Comparison of ENCODE assay signal across 12 cellular contexts in the genomic region with DNA sequence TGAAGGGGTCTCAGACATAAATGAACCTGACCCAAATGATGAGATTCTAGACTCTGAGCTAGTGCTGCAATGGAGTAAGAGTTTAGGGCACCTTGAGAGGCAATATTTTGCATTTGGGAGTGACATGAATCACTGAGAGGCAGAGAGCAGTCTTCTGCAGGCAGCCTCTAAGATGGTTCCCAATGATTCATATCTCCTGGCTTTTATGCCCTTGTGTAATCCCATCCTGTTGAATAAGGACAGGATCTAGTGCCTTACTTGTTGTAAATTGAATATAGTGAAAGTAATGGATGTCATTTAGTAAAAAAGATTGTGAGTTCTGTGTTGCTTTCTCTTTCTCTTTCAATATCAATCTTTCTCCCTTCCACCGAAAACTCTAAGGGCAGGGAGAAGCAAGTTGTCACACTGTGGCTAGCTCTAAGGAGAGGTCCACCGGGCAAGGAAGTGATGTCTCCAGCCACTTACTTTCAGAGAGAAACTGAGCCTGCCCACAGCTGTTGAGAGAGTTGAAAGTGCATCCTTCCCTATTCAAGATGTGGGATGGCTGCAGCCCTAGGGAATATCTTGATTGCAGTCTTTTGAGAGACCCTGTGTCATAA.
DNase-seq lines count a peak whose midpoint lies in the region; ATAC-seq, FAIRE-seq and TF ChIP-seq lines count a peak whose summit lies in the region.
"Had no signal": no experiment of that assay in that cellular context is flagged by ENCODE, and none has a peak within 500 bp of the region (broad histone marks: within the 10 kb centered on the region; RNA-seq: fewer than 3 reads in every experiment).

No MANE protein-coding gene starts in this region.

- POLR2A ChIA-PET in CD8-positive, alpha-beta T cell (lab: Charles Lee): interaction anchor here (1.0 to 1.3 kb wide), 2 partner anchors 9 to 27 kb away, joined by 3 to 4 read pairs; no protein-coding TSS in a partner anchor

- H3K4me3 Mint-ChIP-seq in CD8-positive, alpha-beta T cell: peak overlapping the region; percentile 55
- no peak overlapping the region for H3K4me3 Mint-ChIP-seq in astrocyte (ENCODE audit: unreplicated experiment)
- H3K4me3 Mint-ChIP-seq in Calu3 (ENCODE audit: low read depth, unreplicated experiment): no peak overlapping the region
- H3K4me3 Mint-ChIP-seq: nephron had no signal

- H4K20me1 ChIP-seq in astrocyte (ENCODE audit: insufficient read depth, low read length): no peaks in the 10 kb centered on the region

- DNase-seq in CD8-positive, alpha-beta T cell: no peak
- peak; percentile 44 for DNase-seq in astrocyte (ENCODE audit: low read depth)
- DNase-seq in mesenchymal stem cell: peak; percentile 64
- DNase-seq in Calu3: no peak
- no peak for DNase-seq in cerebellum (ENCODE audit: low spot score)
- DNase-seq: adrenal gland, DMS79 had no signal

- H2AFZ ChIP-seq in astrocyte (ENCODE audit: low read depth, low read length) (no peak overlapping the region), mesenchymal stem cell (ENCODE audit: low read depth, low read length) (no peak overlapping the region)

- no peak overlapping the region for H2BK5ac ChIP-seq in mesenchymal stem cell (ENCODE audit: low read depth, low read length, poor library complexity, severe bottlenecking)

- peak overlapping the region; percentile 86 to 87 for H2BK12ac ChIP-seq in mesenchymal stem cell (ENCODE audit: low read length in 2 of 2)

- peaks cover 6% of the 10 kb centered on the region for H3K9me3 ChIP-seq in CD8-positive, alpha-beta T cell (ENCODE audit: low read length)
- H3K9me3 ChIP-seq in astrocyte (ENCODE audit: insufficient read depth, low read depth, low read length) (peaks cover 6% of the 10 kb centered on the region), mesenchymal stem cell (ENCODE audit: control insufficient read depth, low read length) (peaks cover 14% of the 10 kb centered on the region)

- H3K4me1 ChIP-seq in CD8-positive, alpha-beta T cell (ENCODE audit: insufficient read depth, low read length): peaks cover 25% of the 10 kb centered on the region
- H3K4me1 ChIP-seq in astrocyte (ENCODE audit: insufficient read depth, low read length): peaks cover 9% of the 10 kb centered on the region
- H3K4me1 ChIP-seq in mesenchymal stem cell (ENCODE audit: control insufficient read depth, insufficient read depth, low read depth, low read length): peaks cover 1% of the 10 kb centered on the region
- H3K4me1 ChIP-seq: adrenal gland had no signal

- peak; percentile 55 for FAIRE-seq in astrocyte (lab: Jason Lieb, UNC)
- FAIRE-seq: frontal cortex had no signal

- H3K79me1 ChIP-seq in mesenchymal stem cell (replicated peaks; ENCODE audit: low read length, poor library complexity, severe bottlenecking): no peaks in the 10 kb centered on the region

- intact Hi-C loops in CD8-positive, alpha-beta T cell (cut with DNase I, micrococcal nuclease): no loop called here
- intact Hi-C loops in Calu3 (cut with micrococcal nuclease; ENCODE audit: unreplicated experiment): no loop called here

- H3K27ac ChIP-seq in CD8-positive, alpha-beta T cell (ENCODE audit: low read depth, low read length): no peak overlapping the region
- H3K27ac ChIP-seq in astrocyte (ENCODE audit: low read depth, low read length) (no peak overlapping the region), mesenchymal stem cell (ENCODE audit: low read length, poor library complexity, severe bottlenecking) (no peak overlapping the region)

- peak overlapping the region in 1 of 2 experiments; percentile 80 for H3K18ac ChIP-seq in mesenchymal stem cell (ENCODE audit: low read depth in 1 of 2, low read length in 2 of 2)

- H3K4me1 Mint-ChIP-seq in CD8-positive, alpha-beta T cell (ENCODE audit: low read depth): peaks cover 17% of the 10 kb centered on the region
- H3K4me1 Mint-ChIP-seq in astrocyte (ENCODE audit: low read depth, unreplicated experiment): peaks cover 9% of the 10 kb centered on the region
- H3K4me1 Mint-ChIP-seq in Calu3 (ENCODE audit: low read depth, unreplicated experiment): peaks cover 2% of the 10 kb centered on the region
- H3K4me1 Mint-ChIP-seq: nephron had no signal

- no peak overlapping the region for H4K91ac ChIP-seq in mesenchymal stem cell (ENCODE audit: low read length)

- H3K27me3 Mint-ChIP-seq in CD8-positive, alpha-beta T cell (ENCODE audit: low read depth): no peaks in the 10 kb centered on the region
- H3K27me3 Mint-ChIP-seq in astrocyte (ENCODE audit: low read depth, unreplicated experiment): no peaks in the 10 kb centered on the region
- no peaks in the 10 kb centered on the region for H3K27me3 Mint-ChIP-seq in Calu3 (ENCODE audit: unreplicated experiment)

- no peaks in the 10 kb centered on the region for H3K27me3 ChIP-seq in CD8-positive, alpha-beta T cell (ENCODE audit: insufficient read depth, low read length)
- no peaks in the 10 kb centered on the region for H3K27me3 ChIP-seq in astrocyte (ENCODE audit: insufficient read depth, low read length)
- no peaks in the 10 kb centered on the region for H3K27me3 ChIP-seq in mesenchymal stem cell (ENCODE audit: control insufficient read depth in 1 of 2, insufficient read depth in 1 of 2, low read length in 2 of 2)
- H3K27me3 ChIP-seq: adrenal gland had no signal

- no peak for TF ChIP-seq CTCF in CD8-positive, alpha-beta T cell (IDR thresholded peaks at IDR 0.05)
- no peak for TF ChIP-seq CTCF in astrocyte (IDR thresholded peaks at IDR 0.05; ENCODE audit: insufficient read depth, low read depth, low read length)
- TF ChIP-seq CTCF in Calu3 (IDR thresholded peaks at IDR 0.05; ENCODE audit: unreplicated experiment): no peak

- peak overlapping the region in 1 of 2 experiments; percentile 70 for H3K23ac ChIP-seq in mesenchymal stem cell (ENCODE audit: low read length in 2 of 2)

- no TSS peak for BruUV-seq in Calu3 (replicated peaks; lab: Mats Ljungman, UMichigan)

- no peak overlapping the region for H4K8ac ChIP-seq in mesenchymal stem cell (ENCODE audit: low read length)

- no peak overlapping the region for H3K14ac ChIP-seq in mesenchymal stem cell (ENCODE audit: low read length in 2 of 2)

- H3K79me2 ChIP-seq in astrocyte (ENCODE audit: insufficient read depth, low read length): no peaks in the 10 kb centered on the region

- H3K4me2 ChIP-seq in astrocyte (ENCODE audit: low read length) (no peak overlapping the region), mesenchymal stem cell (ENCODE audit: low read length, poor library complexity, severe bottlenecking) (no peak overlapping the region)

- 100% methylated on average over 2 of the region's 2 CpGs for WGBS in mesenchymal stem cell

- ATAC-seq in CD8-positive, alpha-beta T cell: no peak
- ATAC-seq in HG03442 (IDR thresholded peaks at IDR 0.05; ENCODE audit: unreplicated experiment): peak; percentile 47
- ATAC-seq in HG03139 (IDR thresholded peaks at IDR 0.05; ENCODE audit: unreplicated experiment): no peak
- no peak for ATAC-seq in HG03565 (IDR thresholded peaks at IDR 0.05; ENCODE audit: unreplicated experiment)

- CTCF ChIA-PET in CD8-positive, alpha-beta T cell (lab: Charles Lee): interaction anchor here (0.7 to 1.1 kb wide), 2 partner anchors 36 to 134 kb away, joined by 3 read pairs; no protein-coding TSS in a partner anchor
- CTCF ChIA-PET in Calu3 (lab: Charles Lee): no interaction called here

- H3K36me3 ChIP-seq in CD8-positive, alpha-beta T cell (ENCODE audit: insufficient read depth, low read length): no peaks in the 10 kb centered on the region
- H3K36me3 ChIP-seq in astrocyte (ENCODE audit: insufficient read depth, low read length) (no peaks in the 10 kb centered on the region), mesenchymal stem cell (ENCODE audit: control insufficient read depth in 1 of 2, insufficient read depth in 2 of 2, low read depth in 1 of 2, low read length in 2 of 2) (no peaks in the 10 kb centered on the region)
- H3K36me3 ChIP-seq: adrenal gland had no signal

- H2BK15ac ChIP-seq in mesenchymal stem cell (ENCODE audit: low read depth, poor library complexity, severe bottlenecking): no peak overlapping the region

- peak overlapping the region; percentile 4 for H3K27ac Mint-ChIP-seq in CD8-positive, alpha-beta T cell
- H3K27ac Mint-ChIP-seq in astrocyte (ENCODE audit: unreplicated experiment) (no peak overlapping the region), Calu3 (ENCODE audit: unreplicated experiment) (no peak overlapping the region)
- H3K27ac Mint-ChIP-seq: nephron had no signal

- no peak overlapping the region for H2AK5ac ChIP-seq in mesenchymal stem cell (ENCODE audit: low read length, severe bottlenecking)

- H3K4ac ChIP-seq in mesenchymal stem cell (ENCODE audit: low read depth in 1 of 2, low read length in 2 of 2): peak overlapping the region in 1 of 2 experiments; percentile 41

- no peak overlapping the region for H2BK120ac ChIP-seq in mesenchymal stem cell (ENCODE audit: low read depth, low read length)

- H3K9ac ChIP-seq in astrocyte (ENCODE audit: low read length) (no peak overlapping the region), mesenchymal stem cell (ENCODE audit: low read length) (peak overlapping the region; percentile 34)

- H3K36me3 Mint-ChIP-seq in CD8-positive, alpha-beta T cell: peaks cover 9% of the 10 kb centered on the region
- no peaks in the 10 kb centered on the region for H3K36me3 Mint-ChIP-seq in astrocyte (ENCODE audit: low read depth, unreplicated experiment)
- no peaks in the 10 kb centered on the region for H3K36me3 Mint-ChIP-seq in Calu3 (ENCODE audit: insufficient read depth, unreplicated experiment)

- H3K9me3 Mint-ChIP-seq in CD8-positive, alpha-beta T cell: peaks cover 17% of the 10 kb centered on the region
- H3K9me3 Mint-ChIP-seq in astrocyte (ENCODE audit: unreplicated experiment): peaks cover 17% of the 10 kb centered on the region
- peaks cover 16% of the 10 kb centered on the region for H3K9me3 Mint-ChIP-seq in Calu3 (ENCODE audit: low read depth, unreplicated experiment)

- H3K4me3 ChIP-seq in CD8-positive, alpha-beta T cell (ENCODE audit: low read depth, low read length): no peak overlapping the region
- H3K4me3 ChIP-seq in astrocyte (ENCODE audit: insufficient read depth, low read depth, low read length) (no peak overlapping the region), mesenchymal stem cell (ENCODE audit: insufficient read depth in 1 of 2, low read depth in 1 of 2, low read length in 2 of 2) (peak overlapping the region in 1 of 2 experiments; percentile 36)
- H3K4me3 ChIP-seq: adrenal gland had no signal

Comparison
In these comparisons a context has a peak if more than half of its experiments do, and no peak if none do; other contexts are left out.
1. DNase-seq: peak in astrocyte (single experiment) and mesenchymal stem cell (single experiment); none in CD8-positive, alpha-beta T cell (0 of 7), Calu3 (single experiment) and cerebellum (single experiment).